ENCODE assay signal across 1 cellular context in genomic region chr9:135602789-135603481, GRCh38.
TF ChIP-seq lines count a peak whose summit lies in the region.

No MANE protein-coding gene starts in this region.

TF ChIP-seq in SK-N-SH treated with all-trans-retinoic acid at 6 μM for 48 hours, 23 proteins besides CTCF, POLR2A, EP300 and RAD21 (continued from another document):
- no peak for TF ChIP-seq POU6F1 (CRISPR knock-in tag; IDR thresholded peaks at IDR 0.05; ENCODE audit: borderline replicate concordance, low read depth)
